ENCODE assay signal across 9 cellular contexts in genomic region chr5:154647760-154648143, GRCh38.
DNase-seq lines count a peak whose midpoint lies in the region; ATAC-seq, FAIRE-seq and TF ChIP-seq lines count a peak whose summit lies in the region.
"Had no signal": no experiment of that assay in that cellular context is flagged by ENCODE, and none has a peak within 500 bp of the region (broad histone marks: within the 10 kb centered on the region; RNA-seq: fewer than 3 reads in every experiment).

No MANE protein-coding gene starts in this region.

- peak; percentile 35 to 59 (median 46) for ATAC-seq in pancreas
- no peak for ATAC-seq in HG02642 (IDR thresholded peaks at IDR 0.05; ENCODE audit: poor library complexity, unreplicated experiment)
- no peak for ATAC-seq in HG03439 (IDR thresholded peaks at IDR 0.05; ENCODE audit: unreplicated experiment)

- FAIRE-seq in pancreas (lab: Jason Lieb, UNC): no peak

- H3K27me3 Mint-ChIP-seq in IgD-negative memory B cell: peaks cover 18% of the 10 kb centered on the region

- WGBS in esophagus muscularis mucosa: 58% methylated on average over 6 of the region's 6 CpGs
- WGBS in pancreas, 2 donors: 23% methylated on average over 6 of the region's 6 CpGs

- intact Hi-C loops in esophagus muscularis mucosa (cut with DNase I): no loop called here
- intact Hi-C loops in pancreas (cut with DNase I): no loop called here

- no peak for TF ChIP-seq CTCF in esophagus muscularis mucosa (IDR thresholded peaks at IDR 0.05)
- no peak for TF ChIP-seq CTCF in pancreas (IDR thresholded peaks at IDR 0.05)

- H3K9me3 Mint-ChIP-seq in IgD-negative memory B cell: peaks cover 0 to 13% (median 0%) of the 10 kb centered on the region in 3 donors

- peaks cover 9 to 14% (median 12%) of the 10 kb centered on the region in 4 donors for H3K4me1 ChIP-seq in esophagus muscularis mucosa
- peaks cover 5 to 19% (median 10%) of the 10 kb centered on the region in 3 donors for H3K4me1 ChIP-seq in pancreas

- H3K27ac ChIP-seq in esophagus muscularis mucosa (replicated peaks in 1 of 4): no peak overlapping the region
- H3K27ac ChIP-seq in pancreas: peak overlapping the region; percentile 33 to 80 (median 69)

- peaks cover 3 to 12% (median 12%) of the 10 kb centered on the region in 3 donors for H3K4me1 Mint-ChIP-seq in IgD-negative memory B cell

- no peak overlapping the region for H3K27ac Mint-ChIP-seq in IgD-negative memory B cell

- no peaks in the 10 kb centered on the region for H3K36me3 Mint-ChIP-seq in IgD-negative memory B cell

- no peak for TF ChIP-seq POLR2A in esophagus muscularis mucosa (IDR thresholded peaks at IDR 0.05; ENCODE audit: low read depth)

- H3K4me3 ChIP-seq in esophagus muscularis mucosa (peak overlapping the region; percentile 34 to 53 (median 40)), pancreas (peak overlapping the region in 3 of 4 donors; percentile 15 to 39 (median 21))

- TF ChIP-seq EP300 in esophagus muscularis mucosa (IDR thresholded peaks at IDR 0.05): no peak

- peaks cover 0 to 12% (median 0%) of the 10 kb centered on the region in 4 donors for H3K27me3 ChIP-seq in esophagus muscularis mucosa
- H3K27me3 ChIP-seq in pancreas: no peaks in the 10 kb centered on the region

- DNase-seq in DMS53 (lab: John Stamatoyannopoulos, UW) (peak; percentile 65), esophagus muscularis mucosa (ENCODE audit: extremely low spot score) (no peak), pancreas (peak in 1 of 6 donors; percentile 32), NCI-H2227 (lab: John Stamatoyannopoulos, UW; ENCODE audit: unreplicated experiment) (no peak), NCI-H345 treated with DMSO at 0.1 percent for 48 hours (lab: John Stamatoyannopoulos, UW; ENCODE audit: unreplicated experiment) (no peak)
- DNase-seq: GF-D8 had no signal

- H3K36me3 ChIP-seq in esophagus muscularis mucosa (no peaks in the 10 kb centered on the region), pancreas (no peaks in the 10 kb centered on the region)

- H3K4me3 Mint-ChIP-seq in IgD-negative memory B cell: peak overlapping the region; percentile 45 to 96 (median 87)

- H3K9me3 ChIP-seq in esophagus muscularis mucosa (no peaks in the 10 kb centered on the region), pancreas (no peaks in the 10 kb centered on the region)

Comparison
In these comparisons a context has a peak if more than half of its experiments do, and no peak if none do; other contexts are left out.
1. H3K27ac ChIP-seq: peak in pancreas (4 of 4); none in esophagus muscularis mucosa (0 of 4).
2. ATAC-seq: peak in pancreas (4 of 4); none in HG02642 (single experiment) and HG03439 (single experiment).